In genomic region chr16:48353565-48354163, GRCh38 we compare ENCODE assay signal across 1 cellular context.
A peak's percentile ranks its signal among the peaks of the same experiment; 100 is the strongest.
TF ChIP-seq lines count a peak whose summit lies in the region.

No MANE protein-coding gene starts in this region.

TF ChIP-seq in K562, 482 proteins besides CTCF, POLR2A, EP300 and RAD21 (continued from another document and continues in another):
- TF ChIP-seq IRF9 (tag; IDR thresholded peaks at IDR 0.05), result no peak
- no peak for TF ChIP-seq ID3 (CRISPR knock-in tag; IDR thresholded peaks at IDR 0.05)
- no peak for TF ChIP-seq ID3 (tag; IDR thresholded peaks at IDR 0.05)
- peak; percentile 68; the same call in 1 of the 2 replicates for TF ChIP-seq XRCC5 (IDR thresholded peaks at IDR 0.05; ENCODE audit: low read depth, low read length)
- peak; percentile 28; the same call in 1 of the 2 replicates for TF ChIP-seq CTBP1 (IDR thresholded peaks at IDR 0.05; ENCODE audit: borderline replicate concordance)
- no peak for TF ChIP-seq ERF (CRISPR knock-in tag; IDR thresholded peaks at IDR 0.05)
- no peak for TF ChIP-seq NFE2 (IDR thresholded peaks at IDR 0.05; ENCODE audit: low read depth)
- TF ChIP-seq MXD1 (CRISPR knock-in tag; IDR thresholded peaks at IDR 0.05; ENCODE audit: borderline replicate concordance, poor library complexity, severe bottlenecking), result no peak
- TF ChIP-seq ZNF609 (CRISPR knock-in tag; IDR thresholded peaks at IDR 0.05; ENCODE audit: borderline replicate concordance), result no peak
- no peak for TF ChIP-seq FOXA1 (IDR thresholded peaks at IDR 0.05; ENCODE audit: borderline replicate concordance)
- TF ChIP-seq GABPB2 (CRISPR knock-in tag; conservative IDR thresholded peaks at IDR 0.05), result no peak
- TF ChIP-seq RFX5 (IDR thresholded peaks at IDR 0.05; ENCODE audit: low read depth, low read length), result no peak
- TF ChIP-seq HCFC1 (IDR thresholded peaks at IDR 0.05; ENCODE audit: low read depth, low read length), result peak; percentile 40; the same call in 1 of the 2 replicates
- TF ChIP-seq HMBOX1 (IDR thresholded peaks at IDR 0.05), result peak; percentile 85
- no peak for TF ChIP-seq TEAD2 (tag; IDR thresholded peaks at IDR 0.05)
- peak; percentile 44 for TF ChIP-seq POLR2B (IDR thresholded peaks at IDR 0.05; ENCODE audit: low read depth, partially characterized antibody)
- no peak for TF ChIP-seq IRF1 (CRISPR knock-in tag; IDR thresholded peaks at IDR 0.05; ENCODE audit: borderline replicate concordance)
- 0 out of 2 replicates have a peak, but pooled peaks have one; percentile 25 for TF ChIP-seq DPF2 (IDR thresholded peaks at IDR 0.05)
- no peak for TF ChIP-seq AFF1 (IDR thresholded peaks at IDR 0.05; ENCODE audit: low read depth in 1 of 2, partially characterized antibody in 2 of 2)
- no peak for TF ChIP-seq RNF219 (CRISPR knock-in tag; IDR thresholded peaks at IDR 0.05)
- no peak for TF ChIP-seq ZHX1 (conservative IDR thresholded peaks at IDR 0.05; ENCODE audit: low read length)
- no peak for TF ChIP-seq ZBTB5 (IDR thresholded peaks at IDR 0.05)
- no peak for TF ChIP-seq ZNF583 (CRISPR knock-in tag; IDR thresholded peaks at IDR 0.05)
- no peak for TF ChIP-seq PTBP1 (IDR thresholded peaks at IDR 0.05; ENCODE audit: low read depth, low read length)
- TF ChIP-seq HLTF (IDR thresholded peaks at IDR 0.05), result no peak
- TF ChIP-seq SRSF9 (IDR thresholded peaks at IDR 0.05; ENCODE audit: borderline replicate concordance, low read depth, low read length), result no peak
- TF ChIP-seq PKNOX1 (IDR thresholded peaks at IDR 0.05), result no peak
- peak; percentile 47; the same call in 1 of the 2 replicates for TF ChIP-seq CC2D1A (IDR thresholded peaks at IDR 0.05)
- TF ChIP-seq ZNF668 (CRISPR knock-in tag; IDR thresholded peaks at IDR 0.05), result no peak
- TF ChIP-seq MLLT1 (IDR thresholded peaks at IDR 0.05), result peak; percentile 71 to 95; a peak in 3 of 4 replicates
- TF ChIP-seq ZNF586 (CRISPR knock-in tag; conservative IDR thresholded peaks at IDR 0.05), result no peak
- no peak for TF ChIP-seq ZNF212 (CRISPR knock-in tag; IDR thresholded peaks at IDR 0.05)
